In the genomic region with DNA sequence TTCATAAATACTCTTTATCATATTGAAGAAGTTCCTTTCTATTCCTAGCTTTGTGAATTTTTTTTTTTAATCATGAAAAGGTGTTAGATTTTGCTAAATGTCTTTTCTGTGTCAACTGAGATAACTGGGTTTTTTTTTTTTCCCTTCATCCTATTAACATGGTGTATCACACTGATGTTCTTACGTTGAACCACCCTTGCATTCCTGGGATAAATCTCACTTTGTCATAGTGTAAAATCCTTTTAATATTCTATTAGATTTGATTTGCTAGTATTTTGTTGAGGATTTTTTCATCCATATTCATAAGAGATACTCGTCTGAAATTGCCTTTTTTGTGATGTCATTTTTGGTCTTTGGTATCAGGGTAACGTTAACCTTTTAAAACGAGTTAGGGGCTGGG, we compare ENCODE assay signal across 33 cellular contexts. TPM values are rescaled to one million over a fixed set of nuclear protein-coding genes. Genes with fewer than 3 reads are reported as not detected.
"Had no signal": no experiment of that assay in that cellular context is flagged by ENCODE, and none has a peak within 500 bp of the region (broad histone marks: within the 10 kb centered on the region; RNA-seq: fewer than 3 reads in every experiment).

No MANE protein-coding gene starts in this region.

- H3K4me1 Mint-ChIP-seq: neural progenitor cell had no signal

- FAIRE-seq: endothelial cell of umbilical vein had no signal

- H3K4me3 ChIP-seq: cardiac muscle cell, gastroesophageal sphincter, hepatocyte, neural progenitor cell, right atrium auricular region, smooth muscle cell, suprapubic skin, tibial artery, upper lobe of right lung had no signal

- H3K4me1 ChIP-seq: neural progenitor cell had no signal

- H3K9me3 Mint-ChIP-seq: naive B cell; neural progenitor cell; stimulated activated memory B cell treated with anti-CD40 and anti-IgM and Interleukin-4, amounts not matched to agents 10 μg/mL and 1 μg/mL and 100 μg/mL, for 72 hours; stimulated activated naive CD8-positive, alpha-beta T cell treated with anti-CD3 and anti-CD28 coated beads, Interleukin-15, amount 100 ng/mL, for 72 hours had no signal

- H3K27ac ChIP-seq: cardiac muscle cell, hepatocyte, neural progenitor cell, right atrium auricular region, suprapubic skin, tibial artery, upper lobe of right lung had no signal

- H3K27ac Mint-ChIP-seq: activated CD4-positive, alpha-beta T cell treated with anti-CD3 and anti-CD28 coated beads for 36 hours; activated CD8-positive, alpha-beta memory T cell treated with anti-CD3 and anti-CD28 coated beads, Interleukin-2, amount 10 ng/mL, durations not matched to agents 7 days and 5 days; activated CD8-positive, alpha-beta T cell treated with anti-CD3 and anti-CD28 coated beads, Interleukin-2, amount 10 ng/mL, durations not matched to agents 7 days and 5 days; activated naive CD8-positive, alpha-beta T cell; neural progenitor cell; stimulated activated memory B cell treated with anti-CD40 and anti-IgM and Interleukin-4, amounts not matched to agents 10 μg/mL and 1 μg/mL and 100 μg/mL, for 72 hours had no signal

- H3K36me3 ChIP-seq: right atrium auricular region, tibial artery had no signal

- H3K27me3 Mint-ChIP-seq: activated CD4-positive, alpha-beta T cell treated with anti-CD3 and anti-CD28 coated beads for 36 hours; activated CD8-positive, alpha-beta memory T cell treated with anti-CD3 and anti-CD28 coated beads, Interleukin-2, amount 10 ng/mL, durations not matched to agents 7 days and 5 days; activated naive CD8-positive, alpha-beta T cell; naive B cell; stimulated activated memory B cell treated with anti-CD40 and anti-IgM and Interleukin-4, amounts not matched to agents 10 μg/mL and 1 μg/mL and 100 μg/mL, for 72 hours; stimulated activated naive CD8-positive, alpha-beta T cell treated with anti-CD3 and anti-CD28 coated beads, Interleukin-15, amount 100 ng/mL, for 72 hours had no signal

- ATAC-seq: activated CD4-positive, alpha-beta T cell treated with anti-CD3 and anti-CD28 coated beads for 36 hours; activated CD8-positive, alpha-beta memory T cell treated with anti-CD3 and anti-CD28 coated beads, Interleukin-2, amount 10 ng/mL, durations not matched to agents 7 days and 5 days; activated CD8-positive, alpha-beta T cell treated with anti-CD3 and anti-CD28 coated beads, Interleukin-2, amount 10 ng/mL, durations not matched to agents 7 days and 5 days; gastroesophageal sphincter; left cardiac atrium; stimulated activated memory B cell treated with anti-CD40 and anti-IgM and Interleukin-4, amounts not matched to agents 10 μg/mL and 1 μg/mL and 100 μg/mL, for 72 hours; stimulated activated naive CD8-positive, alpha-beta T cell treated with anti-CD3 and anti-CD28 coated beads, Interleukin-15, amount 100 ng/mL, for 72 hours; upper lobe of right lung had no signal

- H3K4me3 Mint-ChIP-seq: activated CD4-positive, alpha-beta T cell treated with anti-CD3 and anti-CD28 coated beads for 36 hours; activated CD8-positive, alpha-beta memory T cell treated with anti-CD3 and anti-CD28 coated beads, Interleukin-2, amount 10 ng/mL, durations not matched to agents 7 days and 5 days; activated CD8-positive, alpha-beta T cell treated with anti-CD3 and anti-CD28 coated beads, Interleukin-2, amount 10 ng/mL, durations not matched to agents 7 days and 5 days; activated naive CD8-positive, alpha-beta T cell; naive B cell; neural progenitor cell; stimulated activated memory B cell treated with anti-CD40 and anti-IgM and Interleukin-4, amounts not matched to agents 10 μg/mL and 1 μg/mL and 100 μg/mL, for 72 hours; stimulated activated naive CD8-positive, alpha-beta T cell treated with anti-CD3 and anti-CD28 coated beads, Interleukin-15, amount 100 ng/mL, for 72 hours had no signal

- DNase-seq: activated CD4-positive, alpha-beta T cell treated with anti-CD3 and anti-CD28 coated beads for 36 hours; activated CD4-positive, CD25-positive, alpha-beta regulatory T cell; activated CD8-positive, alpha-beta memory T cell treated with anti-CD3 and anti-CD28 coated beads, Interleukin-2, amount 10 ng/mL, durations not matched to agents 7 days and 5 days; activated CD8-positive, alpha-beta T cell treated with anti-CD3 and anti-CD28 coated beads, Interleukin-2, amount 10 ng/mL, durations not matched to agents 7 days and 5 days; activated gamma-delta T cell; anterior cingulate cortex; cortex of kidney; islet precursor cell; left cardiac atrium; mammary epithelial cell; naive B cell; occipital lobe; stimulated activated CD4-positive, alpha-beta T cell treated with anti-CD3 and anti-CD28 coated beads, Interleukin-1b, Interleukin-23, amount 100 ng/mL, for 48 hours; stimulated activated CD4-positive, alpha-beta T cell treated with anti-CD3 and anti-CD28 coated beads, Interleukin-4, amount 100 ng/mL, for 4 hours; stimulated activated CD8-positive, alpha-beta memory T cell treated with anti-CD3 and anti-CD28 coated beads, Interleukin-4, amount 100 ng/mL, for 48 hours; stimulated activated naive CD8-positive, alpha-beta T cell treated with anti-CD3 and anti-CD28 coated beads, Interleukin-15, amount 100 ng/mL, for 72 hours; tibial artery; upper lobe of right lung had no signal

- H3K27me3 ChIP-seq: cardiac muscle cell, gastroesophageal sphincter, hepatocyte, neural progenitor cell, right atrium auricular region, suprapubic skin, tibial artery, upper lobe of right lung had no signal

- H3K9me3 ChIP-seq: gastroesophageal sphincter, right atrium auricular region, suprapubic skin, tibial artery, upper lobe of right lung had no signal

RNA-seq across cellular contexts. Expression of a gene that starts 49.2 kb away (rescaled TPM):
- total RNA-seq: activated CD8-positive, alpha-beta memory T cell treated with anti-CD3 and anti-CD28 coated beads, Interleukin-2, amount 10 ng/mL, durations not matched to agents 7 days and 5 days; activated CD8-positive, alpha-beta T cell treated with anti-CD3 and anti-CD28 coated beads, Interleukin-2, amount 10 ng/mL, durations not matched to agents 7 days and 5 days; cardiac muscle cell; cerebellum; endothelial cell of umbilical vein; fibroblast of lung; fibroblast of villous mesenchyme; gastroesophageal sphincter; hepatocyte; left cardiac atrium; liver; mammary epithelial cell; occipital lobe; right atrium auricular region; smooth muscle cell; suprapubic skin; T-helper 1 cell treated with Interleukin-12 subunit alpha and Interleukin-12 subunit beta and Interleukin-4 antibody, amounts not matched to agents 30 ng/mL and 1 ng/mL, for 36 hours; upper lobe of right lung had no signal
- polyA plus RNA-seq: cardiac muscle cell, endothelial cell of umbilical vein, fibroblast of lung, hepatocyte, liver, mammary epithelial cell, smooth muscle cell had no signal
